Comparison of ENCODE assay signal across 8 cellular contexts in genomic region chr1:86502721-86503430, GRCh38. TPM values are rescaled to one million over a fixed set of nuclear protein-coding genes. Genes with fewer than 3 reads are reported as not detected.
DNase-seq lines count a peak whose midpoint lies in the region; ATAC-seq and TF ChIP-seq lines count a peak whose summit lies in the region.

No MANE protein-coding gene starts in this region.

- H3K9me3 Mint-ChIP-seq in activated CD4-positive, alpha-beta T cell treated with anti-CD3 and anti-CD28 coated beads, Interleukin-2, amount 10 ng/mL, durations not matched to agents 24 days and 14 days = no peaks in the 10 kb centered on the region

- peak overlapping the region; percentile 82 for H3K27ac ChIP-seq in left ventricle myocardium inferior (replicated peaks)

- H3K27ac Mint-ChIP-seq in activated CD4-positive, alpha-beta T cell treated with anti-CD3 and anti-CD28 coated beads, Interleukin-2, amount 10 ng/mL, durations not matched to agents 24 days and 14 days = no peak overlapping the region

- H3K4me1 ChIP-seq in left ventricle myocardium inferior (peaks cover 48% of the 10 kb centered on the region), skeletal muscle satellite cell (ENCODE audit: control insufficient read depth, insufficient read depth, low read length) (peaks cover 4% of the 10 kb centered on the region)

- no peaks in the 10 kb centered on the region for H3K9me3 ChIP-seq in left ventricle myocardium inferior (replicated peaks)
- H3K9me3 ChIP-seq in skeletal muscle satellite cell (replicated peaks; ENCODE audit: low read length) = no peaks in the 10 kb centered on the region

- H3K27me3 Mint-ChIP-seq in activated CD4-positive, alpha-beta T cell treated with anti-CD3 and anti-CD28 coated beads, Interleukin-2, amount 10 ng/mL, durations not matched to agents 24 days and 14 days = peaks cover 32% of the 10 kb centered on the region

- no peak overlapping the region for H3K9ac ChIP-seq in skeletal muscle satellite cell (ENCODE audit: low read depth, low read length)

- no peak for TF ChIP-seq CTCF in left ventricle myocardium inferior (IDR thresholded peaks at IDR 0.05; ENCODE audit: borderline replicate concordance)

- H3K27me3 ChIP-seq in left ventricle myocardium inferior (ENCODE audit: low read depth) (no peaks in the 10 kb centered on the region), skeletal muscle satellite cell (ENCODE audit: control insufficient read depth, insufficient read depth, low read length) (peaks cover 7% of the 10 kb centered on the region)

- peak; percentile 41 for ATAC-seq in HG03103 (IDR thresholded peaks at IDR 0.05; ENCODE audit: low read depth, unreplicated experiment)
- ATAC-seq in GM19328 (IDR thresholded peaks at IDR 0.05; ENCODE audit: unreplicated experiment) = no peak

- H3K4me2 ChIP-seq in skeletal muscle satellite cell (ENCODE audit: low read length) = peak overlapping the region; percentile 58

- peak; percentile 94 for DNase-seq in DMS53 (lab: John Stamatoyannopoulos, UW)
- DNase-seq in activated CD4-positive, alpha-beta T cell treated with anti-CD3 and anti-CD28 coated beads, Interleukin-2, amount 10 ng/mL, durations not matched to agents 24 days and 14 days = no peak
- DNase-seq in left ventricle myocardium inferior = no peak
- DNase-seq in activated gamma-delta T cell (lab: John Stamatoyannopoulos, UW) = no peak
- DNase-seq in Kasumi-1 (lab: John Stamatoyannopoulos, UW) = no peak

- no peaks in the 10 kb centered on the region for H3K36me3 ChIP-seq in left ventricle myocardium inferior
- no peaks in the 10 kb centered on the region for H3K36me3 ChIP-seq in skeletal muscle satellite cell (ENCODE audit: insufficient read depth, low read length)

- no peaks in the 10 kb centered on the region for H3K36me3 Mint-ChIP-seq in activated CD4-positive, alpha-beta T cell treated with anti-CD3 and anti-CD28 coated beads, Interleukin-2, amount 10 ng/mL, durations not matched to agents 24 days and 14 days (ENCODE audit: low read depth)

- intact Hi-C loops in activated CD4-positive, alpha-beta T cell treated with anti-CD3 and anti-CD28 coated beads, Interleukin-2, amount 10 ng/mL, durations not matched to agents 24 days and 14 days (cut with micrococcal nuclease) = loop anchor here (1.0 to 10.0 kb wide), 5 partner anchors 84 to 239 kb away; partner anchors contain the start of genes ODF2L and SH3GLB1
- intact Hi-C loops in left ventricle myocardium inferior (cut with micrococcal nuclease) = no loop called here

- peak overlapping the region; percentile 87 for H3K4me3 Mint-ChIP-seq in activated CD4-positive, alpha-beta T cell treated with anti-CD3 and anti-CD28 coated beads, Interleukin-2, amount 10 ng/mL, durations not matched to agents 24 days and 14 days

- peaks cover 12% of the 10 kb centered on the region for H3K4me1 Mint-ChIP-seq in activated CD4-positive, alpha-beta T cell treated with anti-CD3 and anti-CD28 coated beads, Interleukin-2, amount 10 ng/mL, durations not matched to agents 24 days and 14 days

- H3K4me3 ChIP-seq in left ventricle myocardium inferior (peak overlapping the region; percentile 59), skeletal muscle satellite cell (ENCODE audit: low read length) (no peak overlapping the region)

RNA-seq across cellular contexts. Expression of gene CLCA1, which starts 34.1 kb away (rescaled TPM):
- total RNA-seq in activated CD4-positive, alpha-beta T cell treated with anti-CD3 and anti-CD28 coated beads, Interleukin-2, amount 10 ng/mL, durations not matched to agents 24 days and 14 days = not detected in 2 replicates
- total RNA-seq in left ventricle myocardium inferior = 0.05 TPM
- total RNA-seq in skeletal muscle satellite cell (2012; rRNA removed) = not detected in 2 replicates

RNA-seq across cellular contexts. Expression of gene CLCA4, which starts 44.0 kb away (rescaled TPM):
- total RNA-seq in activated CD4-positive, alpha-beta T cell treated with anti-CD3 and anti-CD28 coated beads, Interleukin-2, amount 10 ng/mL, durations not matched to agents 24 days and 14 days = not detected in 2 replicates
- 0.27 TPM for total RNA-seq in left ventricle myocardium inferior
- not detected in 2 replicates for total RNA-seq in skeletal muscle satellite cell (2012; rRNA removed)
